ENCODE assay signal across 8 cellular contexts in genomic region chr10:112953075-112953501, GRCh38. TPM values are rescaled to one million over a fixed set of nuclear protein-coding genes. Genes with fewer than 3 reads are reported as not detected.
DNase-seq lines count a peak whose midpoint lies in the region; ATAC-seq and TF ChIP-seq lines count a peak whose summit lies in the region.

No MANE protein-coding gene starts in this region.

- H3K27ac Mint-ChIP-seq in brain, result peak overlapping the region; percentile 87 to 98 (median 96)
- no peak overlapping the region for H3K27ac Mint-ChIP-seq in stimulated activated memory B cell treated with anti-CD40 and anti-IgM and Interleukin-4, amounts not matched to agents 10 μg/mL and 1 μg/mL and 100 μg/mL, for 72 hours

- peak overlapping the region; percentile 86 to 96 (median 92) for H3K4me3 Mint-ChIP-seq in brain
- H3K4me3 Mint-ChIP-seq in stimulated activated memory B cell treated with anti-CD40 and anti-IgM and Interleukin-4, amounts not matched to agents 10 μg/mL and 1 μg/mL and 100 μg/mL, for 72 hours, result peak overlapping the region; percentile 53

- peak; percentile 38 for DNase-seq in HT1080 (ENCODE audit: low read depth)
- peak; percentile 44 for DNase-seq in kidney tubule cell (ENCODE audit: low spot score)
- DNase-seq in KG1 (lab: John Stamatoyannopoulos, UW), result no peak

- TF ChIP-seq CTCF in brain (conservative IDR thresholded peaks at IDR 0.05), result no peak

- H3K27me3 Mint-ChIP-seq in brain, result peaks cover 53% of the 10 kb centered on the region
- peaks cover 93% of the 10 kb centered on the region for H3K27me3 Mint-ChIP-seq in stimulated activated memory B cell treated with anti-CD40 and anti-IgM and Interleukin-4, amounts not matched to agents 10 μg/mL and 1 μg/mL and 100 μg/mL, for 72 hours

- ATAC-seq in stimulated activated memory B cell treated with anti-CD40 and anti-IgM and Interleukin-4, amounts not matched to agents 10 μg/mL and 1 μg/mL and 100 μg/mL, for 72 hours, result no peak
- ATAC-seq in GM19397 (IDR thresholded peaks at IDR 0.05; ENCODE audit: unreplicated experiment) (no peak), GM18858 (IDR thresholded peaks at IDR 0.05; ENCODE audit: unreplicated experiment) (no peak), HG02642 (IDR thresholded peaks at IDR 0.05; ENCODE audit: poor library complexity, unreplicated experiment) (no peak)

- H3K4me1 Mint-ChIP-seq in brain, result peaks cover 72% of the 10 kb centered on the region
- H3K4me1 Mint-ChIP-seq in stimulated activated memory B cell treated with anti-CD40 and anti-IgM and Interleukin-4, amounts not matched to agents 10 μg/mL and 1 μg/mL and 100 μg/mL, for 72 hours, result peaks cover 33% of the 10 kb centered on the region

- H3K36me3 Mint-ChIP-seq in brain, result no peaks in the 10 kb centered on the region
- H3K36me3 Mint-ChIP-seq in stimulated activated memory B cell treated with anti-CD40 and anti-IgM and Interleukin-4, amounts not matched to agents 10 μg/mL and 1 μg/mL and 100 μg/mL, for 72 hours, result no peaks in the 10 kb centered on the region

- peaks cover 0 to 7% (median 0%) of the 10 kb centered on the region in 5 experiments for H3K9me3 Mint-ChIP-seq in brain
- H3K9me3 Mint-ChIP-seq in stimulated activated memory B cell treated with anti-CD40 and anti-IgM and Interleukin-4, amounts not matched to agents 10 μg/mL and 1 μg/mL and 100 μg/mL, for 72 hours, result no peaks in the 10 kb centered on the region

RNA-seq across cellular contexts. Expression of gene TCF7L2, which starts 3.0 kb away (rescaled TPM):
- total RNA-seq in HT1080 (2014; rRNA removed; shearing (Covaris generic)), result 3.3 and 9.6 TPM in 2 replicates
- 14.8 and 18.4 TPM in 2 replicates for polyA plus RNA-seq in HT1080 (2015; cell fraction: cytosol; rRNA removed)
- 38.0 and 40.4 TPM in 2 replicates for polyA plus RNA-seq in HT1080 (2015; cell fraction: nucleus; rRNA removed)
- 6.1 TPM for polyA plus RNA-seq in brain (ENCODE audit: insufficient read depth, low read depth, low replicate concordance)
